Comparison of ENCODE assay signal across 25 cellular contexts in the genomic region with DNA sequence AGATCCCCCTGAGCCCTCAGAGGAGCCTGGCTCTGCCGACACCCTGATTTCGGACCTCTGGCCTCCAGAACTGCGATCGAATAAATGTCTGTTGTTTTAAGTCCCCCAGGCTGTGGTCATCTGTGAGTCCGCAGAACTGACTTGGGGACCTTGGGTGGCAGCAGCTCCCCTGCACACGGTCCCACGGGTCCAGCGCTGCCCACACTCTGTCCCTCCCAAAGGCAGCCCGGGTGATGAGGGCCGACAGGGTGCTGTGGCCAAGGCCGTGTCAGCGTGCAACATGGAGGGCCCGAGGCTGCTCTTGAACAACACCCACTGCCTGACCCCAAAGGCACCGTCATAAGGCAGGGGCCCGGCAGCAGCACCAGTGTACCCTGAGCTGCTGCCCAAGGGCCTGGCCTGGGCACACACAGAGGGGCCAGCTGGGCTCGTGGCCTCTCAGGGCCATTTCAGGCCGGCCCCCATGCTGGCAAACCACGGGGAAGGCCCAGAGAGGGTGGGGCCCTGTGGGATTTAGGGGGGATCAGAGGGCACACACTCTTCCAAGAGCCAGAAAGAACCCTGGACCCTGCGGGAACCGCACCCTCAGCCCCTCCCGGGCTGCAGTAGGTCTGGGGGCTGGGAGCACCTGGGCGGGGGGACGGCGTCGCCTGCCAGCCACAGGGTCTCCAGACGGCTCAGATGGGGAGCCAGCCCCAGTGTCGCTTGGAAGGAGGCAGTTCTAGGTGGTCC.
"Had no signal": no experiment of that assay in that cellular context is flagged by ENCODE, and none has a peak within 500 bp of the region (broad histone marks: within the 10 kb centered on the region; RNA-seq: fewer than 3 reads in every experiment).

No MANE protein-coding gene starts in this region.

- H3K27me3 ChIP-seq: ovary had no signal

- H3K9me3 Mint-ChIP-seq: effector memory CD8-positive, alpha-beta T cell; memory B cell; natural killer cell; neural progenitor cell; stimulated activated naive CD8-positive, alpha-beta T cell treated with anti-CD3 and anti-CD28 coated beads, Interleukin-15, amount 100 ng/mL, for 72 hours had no signal

- H3K9me3 ChIP-seq: gastrocnemius medialis, heart left ventricle, ovary, suprapubic skin, transverse colon, upper lobe of right lung, uterus had no signal

- H3K27ac Mint-ChIP-seq: memory B cell; stimulated activated naive CD8-positive, alpha-beta T cell treated with anti-CD3 and anti-CD28 coated beads, Interleukin-15, amount 100 ng/mL, for 72 hours had no signal

- H3K4me3 Mint-ChIP-seq: effector memory CD8-positive, alpha-beta T cell; memory B cell; natural killer cell; stimulated activated naive CD8-positive, alpha-beta T cell treated with anti-CD3 and anti-CD28 coated beads, Interleukin-15, amount 100 ng/mL, for 72 hours had no signal

- ATAC-seq: effector memory CD8-positive, alpha-beta T cell; esophagus mucosa; gastrocnemius medialis; natural killer cell; upper lobe of right lung had no signal

- H3K4me3 ChIP-seq: coronary artery, gastrocnemius medialis, heart left ventricle, lung, neural progenitor cell, ovary, skin epidermis, suprapubic skin, transverse colon, upper lobe of right lung, uterus had no signal

- H3K27ac ChIP-seq: coronary artery, gastrocnemius medialis, heart left ventricle, neural progenitor cell, ovary, skin epidermis, suprapubic skin, transverse colon, upper lobe of right lung, uterus had no signal

- H3K36me3 Mint-ChIP-seq: memory B cell, natural killer cell, neural progenitor cell had no signal

- DNase-seq: dermis blood vessel endothelial cell; effector memory CD8-positive, alpha-beta T cell; foreskin fibroblast; gastrocnemius medialis; heart left ventricle; hippocampal formation; left ventricle myocardium superior; natural killer cell; nucleus accumbens; retina; stimulated activated CD4-positive, alpha-beta T cell treated with anti-CD3 and anti-CD28 coated beads, Interleukin-15, amount 100 ng/mL, for 24 hours; stimulated activated CD4-positive, alpha-beta T cell treated with anti-CD3 and anti-CD28 coated beads, Interleukin-2, amount 100 ng/mL, for 48 hours; stimulated activated naive CD4-positive, alpha-beta T cell; stimulated activated naive CD8-positive, alpha-beta T cell treated with anti-CD3 and anti-CD28 coated beads, Interleukin-15, amount 100 ng/mL, for 72 hours; transverse colon; upper lobe of right lung; uterus had no signal

- H3K36me3 ChIP-seq: gastrocnemius medialis, heart left ventricle, neural progenitor cell, ovary, suprapubic skin, transverse colon, upper lobe of right lung, uterus had no signal

- H3K27me3 Mint-ChIP-seq: effector memory CD8-positive, alpha-beta T cell; stimulated activated naive CD8-positive, alpha-beta T cell treated with anti-CD3 and anti-CD28 coated beads, Interleukin-15, amount 100 ng/mL, for 72 hours had no signal

- H3K4me1 ChIP-seq: gastrocnemius medialis, upper lobe of right lung had no signal
